21 cellular contexts compared by ENCODE assay signal in genomic region chr12:31523306-31523705, GRCh38.
DNase-seq lines count a peak whose midpoint lies in the region; ATAC-seq, FAIRE-seq and TF ChIP-seq lines count a peak whose summit lies in the region.
"Had no signal": no experiment of that assay in that cellular context is flagged by ENCODE, and none has a peak within 500 bp of the region (broad histone marks: within the 10 kb centered on the region; RNA-seq: fewer than 3 reads in every experiment).

No MANE protein-coding gene starts in this region.

- H3K4me3 ChIP-seq in A549, result no peak overlapping the region
- H3K4me3 ChIP-seq in mesendoderm (ENCODE audit: low read length), result no peak overlapping the region

- H3K79me2 ChIP-seq in mesendoderm (ENCODE audit: control insufficient read depth, insufficient read depth, low read length), result no peaks in the 10 kb centered on the region

- peak overlapping the region; percentile 14 for H3K18ac ChIP-seq in mesendoderm (ENCODE audit: low read length)

- DNase-seq in A549 (ENCODE audit: low read depth in 1 of 2, low spot score in 1 of 2) (no peak), GM12892 (ENCODE audit: insufficient read length) (no peak), mesendoderm (no peak), T-helper 1 cell (no peak), cerebellar cortex (ENCODE audit: low spot score) (no peak)
- no peak for DNase-seq in naive thymus-derived CD8-positive, alpha-beta T cell
- DNase-seq: 8988T; ACHN; BE2C; CD8-positive, alpha-beta T cell; COR-L47; DMS153; DMS79 treated with DMSO at 0.1 percent for 48 hours; KG1 had no signal

- FAIRE-seq in A549 (lab: Jason Lieb, UNC) (peak; percentile 87), GM12892 (lab: Jason Lieb, UNC) (peak; percentile 36)
- FAIRE-seq: D721Med, GM18507 had no signal

- ATAC-seq in A549 (no peak), SK-N-SH treated with all-trans-retinoic acid at 6 μM for 48 hours (no peak), HG02642 (IDR thresholded peaks at IDR 0.05; ENCODE audit: poor library complexity, unreplicated experiment) (no peak)
- no peak for ATAC-seq in naive thymus-derived CD8-positive, alpha-beta T cell
- ATAC-seq: CD8-positive, alpha-beta T cell; HCT116 had no signal

- no peak overlapping the region for H2BK120ac ChIP-seq in mesendoderm (ENCODE audit: low read depth, low read length)

- peaks cover 94% of the 10 kb centered on the region for H3K4me1 ChIP-seq in A549
- peaks cover 5% of the 10 kb centered on the region for H3K4me1 ChIP-seq in mesendoderm (ENCODE audit: control insufficient read depth, low read depth, low read length)
- H3K4me1 ChIP-seq: BE2C had no signal

- no peak overlapping the region for H2BK15ac ChIP-seq in mesendoderm (replicated peaks; ENCODE audit: low read depth)

- POLR2A ChIA-PET in A549 (lab: Yijun Ruan, JAX), result no interaction called here
- POLR2A ChIA-PET in naive thymus-derived CD8-positive, alpha-beta T cell (lab: Charles Lee), result no interaction called here

- H2AK5ac ChIP-seq in mesendoderm (ENCODE audit: low read length), result no peak overlapping the region

- WGBS in A549 (ENCODE audit: missing lambda C conversion rate), result 94% methylated on average over 2 of the region's 2 CpGs
- no CpG with 5 or more reads among the region's 2 CpGs for WGBS in mesendoderm (ENCODE audit: extremely low coverage, insufficient coverage, low lambda C conversion rate)

- TF ChIP-seq CTCF in A549 (IDR thresholded peaks at IDR 0.05), result no peak

- peaks cover 0 to 9% (median 0%) of the 10 kb centered on the region in 4 donors for H3K4me1 Mint-ChIP-seq in naive thymus-derived CD8-positive, alpha-beta T cell

- H3K36me3 Mint-ChIP-seq in naive thymus-derived CD8-positive, alpha-beta T cell, result no peaks in the 10 kb centered on the region
- H3K36me3 Mint-ChIP-seq: CD14-positive monocyte; CD8-positive, alpha-beta T cell had no signal

- H3K27me3 Mint-ChIP-seq in naive thymus-derived CD8-positive, alpha-beta T cell, result peaks cover 0 to 8% (median 4%) of the 10 kb centered on the region in 5 donors
- H3K27me3 Mint-ChIP-seq: IgD-negative memory B cell had no signal

- H3K27ac Mint-ChIP-seq in naive thymus-derived CD8-positive, alpha-beta T cell, result no peak overlapping the region
- H3K27ac Mint-ChIP-seq: CD14-positive monocyte; CD8-positive, alpha-beta T cell; IgD-negative memory B cell had no signal

- peak overlapping the region; percentile 90 to 94 for H3K27ac ChIP-seq in A549
- no peak overlapping the region for H3K27ac ChIP-seq in mesendoderm (ENCODE audit: low read depth, low read length)

- no peaks in the 10 kb centered on the region for H3K36me3 ChIP-seq in mesendoderm (ENCODE audit: control insufficient read depth, insufficient read depth, low read length)
- H3K36me3 ChIP-seq: BE2C had no signal

- H3K9me3 Mint-ChIP-seq in naive thymus-derived CD8-positive, alpha-beta T cell, result no peaks in the 10 kb centered on the region
- H3K9me3 Mint-ChIP-seq: CD14-positive monocyte; CD8-positive, alpha-beta T cell; IgD-negative memory B cell had no signal

- no peak for TF ChIP-seq EP300 in A549 (IDR thresholded peaks at IDR 0.05)

- no peak overlapping the region for H3K9ac ChIP-seq in mesendoderm (ENCODE audit: low read length)

- no peak overlapping the region for H2BK5ac ChIP-seq in mesendoderm (ENCODE audit: low read length)

- H3K4me3 Mint-ChIP-seq in naive thymus-derived CD8-positive, alpha-beta T cell, result no peak overlapping the region
- H3K4me3 Mint-ChIP-seq: CD14-positive monocyte; CD8-positive, alpha-beta T cell; IgD-negative memory B cell had no signal

- no peak overlapping the region for H3K23ac ChIP-seq in mesendoderm (ENCODE audit: low read length)

- H3K4me2 ChIP-seq in A549 (no peak overlapping the region; the same call in 2 of the 3 replicates), mesendoderm (ENCODE audit: low read length) (no peak overlapping the region)

- H3K56ac ChIP-seq in mesendoderm (ENCODE audit: low read length), result no peak overlapping the region

- no peak overlapping the region for H4K5ac ChIP-seq in mesendoderm (ENCODE audit: low read length)

- TF ChIP-seq POLR2A in A549 (IDR thresholded peaks at IDR 0.05; ENCODE audit: low read length), result no peak
- no peak for TF ChIP-seq POLR2A in GM12892 (IDR thresholded peaks at IDR 0.05; ENCODE audit: low read depth, low read length)

- no peak overlapping the region for H3K4ac ChIP-seq in mesendoderm (ENCODE audit: low read depth, low read length)

- H3K9me3 ChIP-seq in A549, result no peaks in the 10 kb centered on the region
- H3K9me3 ChIP-seq: BE2C had no signal

- CTCF ChIA-PET in A549 (lab: Yijun Ruan, JAX), result no interaction called here

- no peaks in the 10 kb centered on the region for H3K79me1 ChIP-seq in mesendoderm (ENCODE audit: low read length)

- H4K8ac ChIP-seq in mesendoderm (ENCODE audit: low read depth, low read length), result no peak overlapping the region

- no peak for TF ChIP-seq RAD21 in A549 (conservative IDR thresholded peaks at IDR 0.05 in 1 of 2, IDR thresholded peaks at IDR 0.05 in 1 of 2)

- no peaks in the 10 kb centered on the region for H3K27me3 ChIP-seq in mesendoderm (ENCODE audit: insufficient read depth, low read length, poor library complexity)
- H3K27me3 ChIP-seq: BE2C had no signal

TF ChIP-seq in A549, 52 proteins besides CTCF, POLR2A, EP300 and RAD21:
- TF ChIP-seq TP53 (CRISPR knock-in tag; IDR thresholded peaks at IDR 0.05) (no peak), SMC3 (IDR thresholded peaks at IDR 0.05) (no peak), GATA3 (IDR thresholded peaks at IDR 0.05; ENCODE audit: borderline replicate concordance) (no peak), HOXA7 (CRISPR knock-in tag; IDR thresholded peaks at IDR 0.05) (no peak), ZFP36 (IDR thresholded peaks at IDR 0.05; ENCODE audit: borderline replicate concordance, partially characterized antibody) (no peak), PBX3 (IDR thresholded peaks at IDR 0.05) (no peak), KDM5A (IDR thresholded peaks at IDR 0.05) (no peak), MAFK (IDR thresholded peaks at IDR 0.05; ENCODE audit: partially characterized antibody) (no peak)
- TF ChIP-seq, protein P1, sequence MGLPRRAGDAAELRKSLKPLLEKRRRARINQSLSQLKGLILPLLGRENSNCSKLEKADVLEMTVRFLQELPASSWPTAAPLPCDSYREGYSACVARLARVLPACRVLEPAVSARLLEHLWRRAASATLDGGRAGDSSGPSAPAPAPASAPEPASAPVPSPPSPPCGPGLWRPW (IDR thresholded peaks at IDR 0.05), result no peak

TF ChIP-seq in SK-N-SH treated with all-trans-retinoic acid at 6 μM for 48 hours, 23 proteins besides CTCF, POLR2A, EP300 and RAD21:
- TF ChIP-seq CSDC2 (CRISPR knock-in tag; IDR thresholded peaks at IDR 0.05) (no peak), ISL1 (CRISPR knock-in tag; IDR thresholded peaks at IDR 0.05) (peak; percentile 54; the same call in 1 of the 2 replicates)
